ENCODE assay signal across 16 cellular contexts in genomic region chr6:35089216-35089934, GRCh38. TPM values are rescaled to one million over a fixed set of nuclear protein-coding genes. Genes with fewer than 3 reads are reported as not detected.
DNase-seq lines count a peak whose midpoint lies in the region; TF ChIP-seq lines count a peak whose summit lies in the region.
"Had no signal": no experiment of that assay in that cellular context is flagged by ENCODE, and none has a peak within 500 bp of the region (broad histone marks: within the 10 kb centered on the region; RNA-seq: fewer than 3 reads in every experiment).

No MANE protein-coding gene starts in this region.

- H3K4me1 Mint-ChIP-seq in HFFc6 (ENCODE audit: low read depth): peaks cover 58% of the 10 kb centered on the region
- H3K4me1 Mint-ChIP-seq: activated CD4-positive, alpha-beta T cell treated with anti-CD3 and anti-CD28 coated beads, Interleukin-2, amount 10 ng/mL, durations not matched to agents 24 days and 14 days; naive B cell had no signal

- H3K27me3 ChIP-seq in AG04450 (ENCODE audit: control insufficient read depth, insufficient read depth, low read length) (no peaks in the 10 kb centered on the region), esophagus (ENCODE audit: control insufficient read depth in 1 of 2, insufficient read depth in 2 of 2, low read length in 2 of 2) (no peaks in the 10 kb centered on the region), rectal smooth muscle tissue (ENCODE audit: control insufficient read depth, insufficient read depth, low read length) (no peaks in the 10 kb centered on the region)
- H3K27me3 ChIP-seq: heart right ventricle, thyroid gland had no signal

- CTCF ChIA-PET in AG04450 (lab: Charles Lee): interaction anchor here (2.1 to 4.4 kb wide), 4 partner anchors 50 to 151 kb away, joined by 5 to 22 read pairs (median 8); no protein-coding TSS in a partner anchor

- H3K9ac ChIP-seq in rectal smooth muscle tissue (ENCODE audit: low read length): no peak overlapping the region

- DNase-seq in AG04450 (ENCODE audit: low read depth, low spot score) (no peak), HFFc6 (no peak), amniotic stem cell (lab: John Stamatoyannopoulos, UW) (no peak), AG20443 (ENCODE audit: low spot score) (no peak), NCI-H526 treated with DMSO at 0.1 percent for 48 hours (lab: John Stamatoyannopoulos, UW) (no peak)
- DNase-seq in activated naive CD4-positive, alpha-beta T cell treated with anti-CD3 and anti-CD28 coated beads, Interleukin-2, amount 50 U/mL, for 16 hours: no peak
- DNase-seq: activated CD4-positive, alpha-beta T cell treated with anti-CD3 and anti-CD28 coated beads, Interleukin-2, amount 10 ng/mL, durations not matched to agents 24 days and 14 days; cortex of kidney; DMS 273 treated with DMSO at 0.1 percent for 48 hours; heart right ventricle; naive B cell; T-helper 9 cell; thyroid gland had no signal

- H3K4me1 ChIP-seq in esophagus (ENCODE audit: control insufficient read depth in 2 of 2, insufficient read depth in 2 of 2, low read length in 1 of 2): peaks cover 0 to 6% of the 10 kb centered on the region in 2 donors
- H3K4me1 ChIP-seq in rectal smooth muscle tissue (ENCODE audit: control insufficient read depth, insufficient read depth, low read length): peaks cover 34% of the 10 kb centered on the region

- H3K4me3 ChIP-seq in AG04450 (ENCODE audit: low read depth, low read length) (no peak overlapping the region), esophagus (ENCODE audit: low read depth in 1 of 2, low read length in 2 of 2) (no peak overlapping the region), rectal smooth muscle tissue (ENCODE audit: low read length) (no peak overlapping the region)
- H3K4me3 ChIP-seq: heart right ventricle, thyroid gland had no signal

- H3K9me3 ChIP-seq in AG04450 (ENCODE audit: control insufficient read depth, insufficient read depth, low read length): peaks cover 5% of the 10 kb centered on the region; the same call in 1 of the 2 replicates
- no peaks in the 10 kb centered on the region for H3K9me3 ChIP-seq in esophagus (ENCODE audit: control insufficient read depth in 2 of 2, insufficient read depth in 1 of 2, low read depth in 1 of 2, low read length in 1 of 2)
- H3K9me3 ChIP-seq: heart right ventricle, thyroid gland had no signal

- H3K27me3 Mint-ChIP-seq in HFFc6 (ENCODE audit: insufficient read depth): peaks cover 2% of the 10 kb centered on the region; the same call in 1 of the 2 replicates
- H3K27me3 Mint-ChIP-seq: naive B cell had no signal

- peaks cover 5% of the 10 kb centered on the region; the same call in 1 of the 2 replicates for H3K36me3 Mint-ChIP-seq in HFFc6 (ENCODE audit: low read depth)

- no peak overlapping the region; the same call in 1 of the 2 replicates for H3K4me3 Mint-ChIP-seq in HFFc6
- H3K4me3 Mint-ChIP-seq: activated CD4-positive, alpha-beta T cell treated with anti-CD3 and anti-CD28 coated beads, Interleukin-2, amount 10 ng/mL, durations not matched to agents 24 days and 14 days had no signal

- peak overlapping the region; percentile 3 for H3K27ac ChIP-seq in AG04450 (ENCODE audit: low read depth, low read length)
- peak overlapping the region; percentile 3 to 63 for H3K27ac ChIP-seq in esophagus (ENCODE audit: low read depth in 2 of 2, low read length in 1 of 2)
- H3K27ac ChIP-seq in rectal smooth muscle tissue (ENCODE audit: low read depth, low read length): peak overlapping the region; percentile 54
- H3K27ac ChIP-seq: thyroid gland had no signal

- no peaks in the 10 kb centered on the region for H3K9me3 Mint-ChIP-seq in HFFc6
- H3K9me3 Mint-ChIP-seq: activated CD4-positive, alpha-beta T cell treated with anti-CD3 and anti-CD28 coated beads, Interleukin-2, amount 10 ng/mL, durations not matched to agents 24 days and 14 days; naive B cell had no signal

- TF ChIP-seq CTCF in AG04450 (IDR thresholded peaks at IDR 0.05; ENCODE audit: low read depth, low read length) (no peak), HFFc6 (IDR thresholded peaks at IDR 0.05) (no peak)

- POLR2A ChIA-PET in AG04450 (lab: Yijun Ruan, JAX): no interaction called here

- H3K36me3 ChIP-seq in esophagus (ENCODE audit: control insufficient read depth in 2 of 2, insufficient read depth in 2 of 2, low read length in 1 of 2): peaks cover 13 to 39% of the 10 kb centered on the region in 2 donors
- H3K36me3 ChIP-seq in rectal smooth muscle tissue (ENCODE audit: control insufficient read depth, insufficient read depth, low read length): peaks cover 35% of the 10 kb centered on the region

- H3K27ac Mint-ChIP-seq in HFFc6: peak overlapping the region; percentile 72
- H3K27ac Mint-ChIP-seq: activated CD4-positive, alpha-beta T cell treated with anti-CD3 and anti-CD28 coated beads, Interleukin-2, amount 10 ng/mL, durations not matched to agents 24 days and 14 days; naive B cell had no signal

- WGBS in esophagus, 2 donors: 89 to 91% methylated on average over 19 of the region's 19 CpGs

RNA-seq across cellular contexts. Expression of gene TCP11, which starts 51.8 kb away (rescaled TPM):
- polyA plus RNA-seq in AG04450 (2011; rRNA removed) (0.11 and 0.15 TPM in 2 replicates), esophagus (under 1 TPM in 1 of 2 donors, not detected in 1; 0.02 TPM)
- polyA minus RNA-seq in AG04450 (2011; rRNA and poly(A)+ RNA removed): 0.23 and 0.26 TPM in 2 replicates
- total RNA-seq in HFFc6 (2021; fragmentation: NEBNext Ultra II Directional; extraction: Animal tissue kit (Norgen Biotek cat#: 25700)): under 1 TPM; 0.31 to 0.70 (median 0.37) TPM
- total RNA-seq: activated CD4-positive, alpha-beta T cell treated with anti-CD3 and anti-CD28 coated beads, Interleukin-2, amount 10 ng/mL, durations not matched to agents 24 days and 14 days; epithelial cell of proximal tubule; heart right ventricle had no signal

Comparison
In these comparisons a context has a peak if more than half of its experiments do, and no peak if none do; other contexts are left out.
1. H3K27ac ChIP-seq: peak in every context shown above with its lines; median percentile 54 in rectal smooth muscle tissue; 33 in esophagus; 3 in AG04450.